ENCODE assay signal across 21 cellular contexts in the genomic region with DNA sequence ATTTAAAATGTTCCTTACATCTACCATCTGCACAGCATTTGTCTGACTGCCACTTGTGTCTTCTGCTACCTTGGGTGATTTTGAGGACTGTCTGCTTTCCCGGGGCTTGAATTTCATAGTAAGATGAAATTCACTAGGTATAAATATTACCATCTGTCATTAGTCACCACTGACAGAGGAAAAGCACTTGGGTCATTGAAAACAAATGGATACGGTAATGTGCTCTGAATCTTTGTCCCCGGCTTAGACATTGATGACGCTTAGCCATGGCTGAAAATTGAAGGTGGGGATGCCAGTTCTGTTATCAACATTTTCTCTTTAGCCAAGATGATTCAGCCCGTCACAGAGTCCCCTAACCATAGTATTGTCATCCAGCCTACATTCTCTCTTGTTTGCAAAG. TPM values are rescaled to one million over a fixed set of nuclear protein-coding genes. Genes with fewer than 3 reads are reported as not detected.
DNase-seq lines count a peak whose midpoint lies in the region; ATAC-seq, FAIRE-seq and TF ChIP-seq lines count a peak whose summit lies in the region.
"Had no signal": no experiment of that assay in that cellular context is flagged by ENCODE, and none has a peak within 500 bp of the region (broad histone marks: within the 10 kb centered on the region; RNA-seq: fewer than 3 reads in every experiment).

No MANE protein-coding gene starts in this region.

- DNase-seq in NCI-H1694 treated with DMSO at 0.1 percent for 48 hours (lab: John Stamatoyannopoulos, UW) (peak; percentile 22), NCI-H1694 (lab: John Stamatoyannopoulos, UW) (no peak), H54 (ENCODE audit: insufficient read length, low spot score) (no peak), cerebellar cortex (ENCODE audit: low spot score) (peak; percentile 78), upper lobe of right lung (no peak), NCI-H1092 treated with DMSO at 0.1 percent for 48 hours (lab: John Stamatoyannopoulos, UW) (no peak)
- DNase-seq: 8988T; COR-L47; DMS53; GDM1; NCI-H1436 treated with DMSO at 0.1 percent for 48 hours; NCI-H510A treated with DMSO at 0.1 percent for 48 hours; NK-92 treated with Interleukin-12 subunit alpha and Interleukin-12 subunit beta, amount 100 ng/mL, for 24 hours; OCI-M1; SJCRH30 had no signal

- H3K9me3 ChIP-seq in upper lobe of right lung: no peaks in the 10 kb centered on the region
- H3K9me3 ChIP-seq: SJCRH30 had no signal

- H3K27me3 Mint-ChIP-seq in activated T-helper 17 cell treated with anti-CD3 and anti-CD28 coated beads, Interleukin-2, amount 50 U/mL, for 72 hours: no peaks in the 10 kb centered on the region

- H3K36me3 Mint-ChIP-seq in activated T-helper 17 cell treated with anti-CD3 and anti-CD28 coated beads, Interleukin-2, amount 50 U/mL, for 72 hours (ENCODE audit: low read depth): no peaks in the 10 kb centered on the region

- no peak for TF ChIP-seq CTCF in upper lobe of right lung (IDR thresholded peaks at IDR 0.05)

- no peaks in the 10 kb centered on the region for H3K36me3 ChIP-seq in upper lobe of right lung
- H3K36me3 ChIP-seq: SJCRH30 had no signal

- no peak overlapping the region for H3K27ac ChIP-seq in upper lobe of right lung
- H3K27ac ChIP-seq: HL-60, RWPE1, SJCRH30 had no signal

- TF ChIP-seq POLR2A in H54 (IDR thresholded peaks at IDR 0.05; ENCODE audit: low read depth, low read length): no peak

- no peak overlapping the region for H3K4me3 ChIP-seq in upper lobe of right lung
- H3K4me3 ChIP-seq: SJCRH30 had no signal

- no peaks in the 10 kb centered on the region for H3K27me3 ChIP-seq in upper lobe of right lung
- H3K27me3 ChIP-seq: SJCRH30 had no signal

- FAIRE-seq in H54 (lab: Jason Lieb, UNC): peak; percentile 11
- peak; percentile 95 for FAIRE-seq in islet of Langerhans (lab: Jason Lieb, UNC)
- FAIRE-seq: H1 had no signal

- no peaks in the 10 kb centered on the region for H3K9me3 Mint-ChIP-seq in activated T-helper 17 cell treated with anti-CD3 and anti-CD28 coated beads, Interleukin-2, amount 50 U/mL, for 72 hours
- H3K9me3 Mint-ChIP-seq: CD14-positive monocyte had no signal

- no peak for ATAC-seq in upper lobe of right lung
- ATAC-seq in activated T-helper 17 cell treated with anti-CD3 and anti-CD28 coated beads, Interleukin-2, amount 50 U/mL, for 72 hours (replicated peaks): no peak

- no peak overlapping the region for H3K27ac Mint-ChIP-seq in activated T-helper 17 cell treated with anti-CD3 and anti-CD28 coated beads, Interleukin-2, amount 50 U/mL, for 72 hours

- intact Hi-C loops in upper lobe of right lung (cut with DNase I): no loop called here

- peaks cover 10% of the 10 kb centered on the region for H3K4me1 Mint-ChIP-seq in activated T-helper 17 cell treated with anti-CD3 and anti-CD28 coated beads, Interleukin-2, amount 50 U/mL, for 72 hours

- H3K4me3 Mint-ChIP-seq in activated T-helper 17 cell treated with anti-CD3 and anti-CD28 coated beads, Interleukin-2, amount 50 U/mL, for 72 hours: no peak overlapping the region
- H3K4me3 Mint-ChIP-seq: CD14-positive monocyte had no signal

- H3K4me1 ChIP-seq in upper lobe of right lung: peaks cover 24% of the 10 kb centered on the region
- H3K4me1 ChIP-seq: SJCRH30 had no signal

RNA-seq across cellular contexts. Expression of gene SNX30, which starts 30.1 kb away (rescaled TPM):
- total RNA-seq in upper lobe of right lung: 76.3 TPM
- total RNA-seq in activated T-helper 17 cell treated with anti-CD3 and anti-CD28 coated beads, Interleukin-2, amount 50 U/mL, for 72 hours: 1 to 10 TPM; 3.5 to 7.2 TPM

Comparison
In these comparisons a context has a peak if more than half of its experiments do, and no peak if none do; other contexts are left out.
1. DNase-seq: peak in NCI-H1694 treated with DMSO at 0.1 percent for 48 hours (single experiment) and cerebellar cortex (single experiment); none in NCI-H1694 (single experiment), H54 (single experiment), upper lobe of right lung (single experiment) and NCI-H1092 treated with DMSO at 0.1 percent for 48 hours (single experiment).